40 cellular contexts compared by ENCODE assay signal in the genomic region with DNA sequence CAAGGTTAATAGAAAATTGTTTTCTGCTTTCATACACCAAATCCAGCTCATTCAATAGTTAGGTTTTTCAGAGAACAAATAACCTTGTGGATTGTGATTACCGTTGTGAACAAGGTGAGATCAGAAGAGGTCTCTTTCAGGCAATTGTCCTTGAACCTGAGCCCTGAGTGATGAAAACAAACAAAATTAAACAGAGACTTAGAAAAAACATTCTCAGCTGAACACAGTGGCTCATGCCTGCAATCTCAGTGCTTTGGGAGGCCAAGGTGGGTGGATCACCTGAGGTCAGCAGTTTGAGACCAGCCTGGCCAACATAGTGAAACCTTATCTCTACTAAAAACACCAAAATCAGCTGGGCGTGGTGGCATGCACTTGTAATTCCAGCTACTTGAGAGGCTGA.
"Had no signal": no experiment of that assay in that cellular context is flagged by ENCODE, and none has a peak within 500 bp of the region (broad histone marks: within the 10 kb centered on the region; RNA-seq: fewer than 3 reads in every experiment).

No MANE protein-coding gene starts in this region.

- H3K9me3 Mint-ChIP-seq: activated CD4-positive, alpha-beta memory T cell treated with anti-CD3 and anti-CD28 coated beads, Interleukin-2, amount 10 ng/mL, durations not matched to agents 7 days and 5 days; activated CD4-positive, alpha-beta T cell treated with anti-CD3 and anti-CD28 coated beads, Interleukin-2, amount 10 ng/mL, durations not matched to agents 7 days and 5 days; activated naive CD4-positive, alpha-beta T cell treated with anti-CD3 and anti-CD28 coated beads, Interleukin-2, amount 10 ng/mL, durations not matched to agents 7 days and 5 days; activated naive CD4-positive, alpha-beta T cell treated with anti-CD3 and anti-CD28 coated beads, Interleukin-2, amount 50 U/mL, for 24 hours; activated naive CD8-positive, alpha-beta T cell treated with anti-CD3 and anti-CD28 coated beads, Interleukin-2, amount 10 ng/mL, durations not matched to agents 7 days and 5 days; activated naive CD8-positive, alpha-beta T cell treated with anti-CD3 and anti-CD28 coated beads, Interleukin-2, amount 50 U/mL, for 24 hours; activated T-cell treated with anti-CD3 and anti-CD28 coated beads, Interleukin-2, amount 50 U/mL, for 24 hours; activated T-helper 2 cell treated with anti-CD3 and anti-CD28 coated beads, Interferon-gamma antibody, Interleukin-2, Interleukin-4, amounts not matched to agents 10 μg/mL and 5 μg/mL and 100 μg/mL, durations not matched to agents 14 hours and 24 hours and 36 hours; brain; central memory CD8-positive, alpha-beta T cell; T-helper 1 cell treated with Interleukin-12 subunit alpha and Interleukin-12 subunit beta and Interleukin-4 antibody, amounts not matched to agents 30 μg/mL and 1 μg/mL, for 36 hours; T-helper 2 cell treated with Interferon-gamma antibody and Interleukin-4, amounts not matched to agents 5 μg/mL and 100 μg/mL, for 36 hours; WTC11 had no signal

- H3K4me3 ChIP-seq: ascending aorta, cardiac muscle cell had no signal

- H3K27me3 ChIP-seq: ascending aorta, cardiac muscle cell had no signal

- DNase-seq: activated CD4-positive, alpha-beta memory T cell treated with anti-CD3 and anti-CD28 coated beads, Interleukin-2, amount 10 ng/mL, durations not matched to agents 7 days and 5 days; activated CD4-positive, alpha-beta T cell treated with anti-CD3 and anti-CD28 coated beads for 1 hour; activated CD4-positive, alpha-beta T cell treated with anti-CD3 and anti-CD28 coated beads for 36 hours; activated CD4-positive, alpha-beta T cell treated with anti-CD3 and anti-CD28 coated beads for 48 hours; activated CD4-positive, alpha-beta T cell treated with anti-CD3 and anti-CD28 coated beads, Interleukin-2, amount 10 ng/mL, durations not matched to agents 7 days and 5 days; activated CD4-positive, alpha-beta T cell treated with anti-CD3 and anti-CD28 coated beads, Interleukin-2, amount 50 U/mL, for 48 hours; activated CD4-positive, CD25-positive, alpha-beta regulatory T cell; activated CD8-positive, alpha-beta memory T cell treated with anti-CD3 and anti-CD28 coated beads for 24 hours; activated CD8-positive, alpha-beta memory T cell treated with anti-CD3 and anti-CD28 coated beads, Interleukin-2, amount 10 ng/mL, durations not matched to agents 7 days and 5 days; activated CD8-positive, alpha-beta memory T cell treated with anti-CD3 and anti-CD28 coated beads, Interleukin-2, amount 50 U/mL, for 48 hours; activated CD8-positive, alpha-beta T cell treated with anti-CD3 and anti-CD28 coated beads, Interleukin-2, amount 10 ng/mL, durations not matched to agents 7 days and 5 days; activated effector memory CD4-positive, alpha-beta T cell treated with Interleukin-2 at 50 U/mL for 16 hours; activated gamma-delta T cell; activated naive CD4-positive, alpha-beta T cell treated with anti-CD3 and anti-CD28 coated beads, Interleukin-2, amount 10 ng/mL, durations not matched to agents 7 days and 5 days; activated naive CD4-positive, alpha-beta T cell treated with Interleukin-2 at 50 U/mL for 16 hours; activated naive CD8-positive, alpha-beta T cell treated with anti-CD3 and anti-CD28 coated beads, Interleukin-2, amount 10 ng/mL, durations not matched to agents 7 days and 5 days; activated naive CD8-positive, alpha-beta T cell treated with anti-CD3 and anti-CD28 coated beads, Interleukin-2, amount 50 U/mL, for 24 hours; activated T-cell treated with anti-CD3 and anti-CD28 coated beads, Interleukin-2, amount 50 U/mL, for 24 hours; activated T-cell treated with anti-CD3 and anti-CD28 coated beads, Interleukin-2, amount 50 U/mL, for 48 hours; amygdala; anterior cingulate cortex; caudate nucleus; cerebellar nuclear complex; T-helper 1 cell; T-helper 2 cell; T-helper 9 cell had no signal

- H3K4me1 Mint-ChIP-seq: activated CD4-positive, alpha-beta memory T cell treated with anti-CD3 and anti-CD28 coated beads, Interleukin-2, amount 10 ng/mL, durations not matched to agents 7 days and 5 days; activated CD4-positive, alpha-beta T cell treated with anti-CD3 and anti-CD28 coated beads for 36 hours; activated CD4-positive, alpha-beta T cell treated with anti-CD3 and anti-CD28 coated beads, Interleukin-2, amount 10 ng/mL, durations not matched to agents 7 days and 5 days; activated CD8-positive, alpha-beta memory T cell treated with anti-CD3 and anti-CD28 coated beads, Interleukin-2, amount 10 ng/mL, durations not matched to agents 7 days and 5 days; activated naive CD4-positive, alpha-beta T cell treated with anti-CD3 and anti-CD28 coated beads, Interleukin-2, amount 10 ng/mL, durations not matched to agents 7 days and 5 days; activated naive CD4-positive, alpha-beta T cell treated with anti-CD3 and anti-CD28 coated beads, Interleukin-2, amount 50 U/mL, for 24 hours; activated naive CD8-positive, alpha-beta T cell treated with anti-CD3 and anti-CD28 coated beads, Interleukin-2, amount 10 ng/mL, durations not matched to agents 7 days and 5 days; activated naive CD8-positive, alpha-beta T cell treated with anti-CD3 and anti-CD28 coated beads, Interleukin-2, amount 50 U/mL, for 24 hours; brain; central memory CD8-positive, alpha-beta T cell had no signal

- FAIRE-seq: bronchial epithelial cell, TTC549 had no signal

- H3K27me3 Mint-ChIP-seq: activated CD4-positive, alpha-beta memory T cell treated with anti-CD3 and anti-CD28 coated beads, Interleukin-2, amount 10 ng/mL, durations not matched to agents 7 days and 5 days; activated CD4-positive, alpha-beta T cell treated with anti-CD3 and anti-CD28 coated beads, Interleukin-2, amount 10 ng/mL, durations not matched to agents 7 days and 5 days; activated CD8-positive, alpha-beta memory T cell treated with anti-CD3 and anti-CD28 coated beads, Interleukin-2, amount 10 ng/mL, durations not matched to agents 7 days and 5 days; activated naive CD4-positive, alpha-beta T cell treated with anti-CD3 and anti-CD28 coated beads, Interleukin-2, amount 10 ng/mL, durations not matched to agents 7 days and 5 days; activated naive CD4-positive, alpha-beta T cell treated with anti-CD3 and anti-CD28 coated beads, Interleukin-2, amount 50 U/mL, for 24 hours; activated naive CD8-positive, alpha-beta T cell; activated naive CD8-positive, alpha-beta T cell treated with anti-CD3 and anti-CD28 coated beads, Interleukin-2, amount 10 ng/mL, durations not matched to agents 7 days and 5 days; activated naive CD8-positive, alpha-beta T cell treated with anti-CD3 and anti-CD28 coated beads, Interleukin-2, amount 50 U/mL, for 24 hours; activated T-cell treated with anti-CD3 and anti-CD28 coated beads, Interleukin-2, amount 50 U/mL, for 24 hours; brain; central memory CD8-positive, alpha-beta T cell had no signal

- ATAC-seq: activated CD4-positive, alpha-beta T cell treated with anti-CD3 and anti-CD28 coated beads for 36 hours; activated CD4-positive, CD25-positive, alpha-beta regulatory T cell treated with anti-CD3 and anti-CD28 coated beads, Interleukin-2, amount 50 U/mL, for 24 hours; activated CD8-positive, alpha-beta memory T cell treated with anti-CD3 and anti-CD28 coated beads, Interleukin-2, amount 10 ng/mL, durations not matched to agents 7 days and 5 days; activated CD8-positive, alpha-beta T cell treated with anti-CD3 and anti-CD28 coated beads, Interleukin-2, amount 10 ng/mL, durations not matched to agents 7 days and 5 days; activated naive CD8-positive, alpha-beta T cell treated with anti-CD3 and anti-CD28 coated beads, Interleukin-2, amount 50 U/mL, for 24 hours; WTC11 had no signal

- H3K36me3 ChIP-seq: ascending aorta, cardiac muscle cell, WERI-Rb-1 had no signal

- H3K9me3 ChIP-seq: ascending aorta had no signal

- H3K36me3 Mint-ChIP-seq: activated CD8-positive, alpha-beta memory T cell treated with anti-CD3 and anti-CD28 coated beads, Interleukin-2, amount 10 ng/mL, durations not matched to agents 7 days and 5 days; activated naive CD4-positive, alpha-beta T cell treated with anti-CD3 and anti-CD28 coated beads, Interleukin-2, amount 10 ng/mL, durations not matched to agents 7 days and 5 days; activated naive CD4-positive, alpha-beta T cell treated with anti-CD3 and anti-CD28 coated beads, Interleukin-2, amount 50 U/mL, for 24 hours; activated naive CD8-positive, alpha-beta T cell; activated naive CD8-positive, alpha-beta T cell treated with anti-CD3 and anti-CD28 coated beads, Interleukin-2, amount 10 ng/mL, durations not matched to agents 7 days and 5 days; brain; WTC11 had no signal

- H3K4me3 Mint-ChIP-seq: activated CD4-positive, alpha-beta memory T cell treated with anti-CD3 and anti-CD28 coated beads, Interleukin-2, amount 10 ng/mL, durations not matched to agents 7 days and 5 days; activated CD4-positive, alpha-beta T cell treated with anti-CD3 and anti-CD28 coated beads for 36 hours; activated CD4-positive, alpha-beta T cell treated with anti-CD3 and anti-CD28 coated beads, Interleukin-2, amount 10 ng/mL, durations not matched to agents 7 days and 5 days; activated CD8-positive, alpha-beta memory T cell treated with anti-CD3 and anti-CD28 coated beads, Interleukin-2, amount 10 ng/mL, durations not matched to agents 7 days and 5 days; activated CD8-positive, alpha-beta T cell treated with anti-CD3 and anti-CD28 coated beads, Interleukin-2, amount 10 ng/mL, durations not matched to agents 7 days and 5 days; activated naive CD4-positive, alpha-beta T cell treated with anti-CD3 and anti-CD28 coated beads, Interleukin-2, amount 10 ng/mL, durations not matched to agents 7 days and 5 days; activated naive CD4-positive, alpha-beta T cell treated with anti-CD3 and anti-CD28 coated beads, Interleukin-2, amount 50 U/mL, for 24 hours; activated naive CD8-positive, alpha-beta T cell; activated naive CD8-positive, alpha-beta T cell treated with anti-CD3 and anti-CD28 coated beads, Interleukin-2, amount 10 ng/mL, durations not matched to agents 7 days and 5 days; activated naive CD8-positive, alpha-beta T cell treated with anti-CD3 and anti-CD28 coated beads, Interleukin-2, amount 50 U/mL, for 24 hours; activated T-cell treated with anti-CD3 and anti-CD28 coated beads, Interleukin-2, amount 50 U/mL, for 24 hours; brain; central memory CD8-positive, alpha-beta T cell; T-helper 1 cell treated with Interleukin-12 subunit alpha and Interleukin-12 subunit beta and Interleukin-4 antibody, amounts not matched to agents 30 μg/mL and 1 μg/mL, for 36 hours; T-helper 2 cell treated with Interferon-gamma antibody and Interleukin-4, amounts not matched to agents 5 μg/mL and 100 μg/mL, for 36 hours; WTC11 had no signal

- H3K27ac ChIP-seq: ascending aorta, cardiac muscle cell, WERI-Rb-1 had no signal

- H3K27ac Mint-ChIP-seq: activated CD4-positive, alpha-beta memory T cell treated with anti-CD3 and anti-CD28 coated beads, Interleukin-2, amount 10 ng/mL, durations not matched to agents 7 days and 5 days; activated CD4-positive, alpha-beta T cell treated with anti-CD3 and anti-CD28 coated beads for 36 hours; activated CD4-positive, alpha-beta T cell treated with anti-CD3 and anti-CD28 coated beads, Interleukin-2, amount 10 ng/mL, durations not matched to agents 7 days and 5 days; activated CD8-positive, alpha-beta memory T cell treated with anti-CD3 and anti-CD28 coated beads, Interleukin-2, amount 10 ng/mL, durations not matched to agents 7 days and 5 days; activated CD8-positive, alpha-beta T cell treated with anti-CD3 and anti-CD28 coated beads, Interleukin-2, amount 10 ng/mL, durations not matched to agents 7 days and 5 days; activated naive CD4-positive, alpha-beta T cell treated with anti-CD3 and anti-CD28 coated beads, Interleukin-2, amount 10 ng/mL, durations not matched to agents 7 days and 5 days; activated naive CD4-positive, alpha-beta T cell treated with anti-CD3 and anti-CD28 coated beads, Interleukin-2, amount 50 U/mL, for 24 hours; activated naive CD8-positive, alpha-beta T cell; activated naive CD8-positive, alpha-beta T cell treated with anti-CD3 and anti-CD28 coated beads, Interleukin-2, amount 10 ng/mL, durations not matched to agents 7 days and 5 days; activated naive CD8-positive, alpha-beta T cell treated with anti-CD3 and anti-CD28 coated beads, Interleukin-2, amount 50 U/mL, for 24 hours; activated T-cell treated with anti-CD3 and anti-CD28 coated beads, Interleukin-2, amount 50 U/mL, for 24 hours; activated T-helper 2 cell treated with anti-CD3 and anti-CD28 coated beads, Interferon-gamma antibody, Interleukin-2, Interleukin-4, amounts not matched to agents 10 μg/mL and 5 μg/mL and 100 μg/mL, durations not matched to agents 14 hours and 24 hours and 36 hours; brain; T-helper 1 cell treated with Interleukin-12 subunit alpha and Interleukin-12 subunit beta and Interleukin-4 antibody, amounts not matched to agents 30 μg/mL and 1 μg/mL, for 36 hours; T-helper 2 cell treated with Interferon-gamma antibody and Interleukin-4, amounts not matched to agents 5 μg/mL and 100 μg/mL, for 36 hours; WTC11 had no signal
